18 cellular contexts compared by ENCODE assay signal in genomic region chr3:188369526-188369925, GRCh38.
"Had no signal": no experiment of that assay in that cellular context is flagged by ENCODE, and none has a peak within 500 bp of the region (broad histone marks: within the 10 kb centered on the region; RNA-seq: fewer than 3 reads in every experiment).

No MANE protein-coding gene starts in this region.

- ATAC-seq: effector memory CD8-positive, alpha-beta T cell; left lobe of liver; SK-N-SH treated with all-trans-retinoic acid at 6 μM for 48 hours; WTC11 had no signal

- H3K36me3 Mint-ChIP-seq: brain; stimulated activated effector memory CD8-positive, alpha-beta T cell treated with anti-CD3 and anti-CD28 coated beads, Interleukin-12 subunit alpha, Interleukin-12 subunit beta, amount 100 ng/mL, for 72 hours had no signal

- H3K4me3 Mint-ChIP-seq: activated CD4-positive, alpha-beta T cell treated with anti-CD3 and anti-CD28 coated beads, Interleukin-2, amount 10 ng/mL, durations not matched to agents 7 days and 5 days; brain; effector memory CD8-positive, alpha-beta T cell; stimulated activated effector memory CD8-positive, alpha-beta T cell treated with anti-CD3 and anti-CD28 coated beads, Interleukin-12 subunit alpha, Interleukin-12 subunit beta, amount 100 ng/mL, for 72 hours; type B pancreatic cell; WTC11 had no signal

- H3K27me3 ChIP-seq: esophagus squamous epithelium, heart right ventricle had no signal

- H3K4me1 ChIP-seq: parathyroid adenoma had no signal

- H3K27ac Mint-ChIP-seq: activated CD4-positive, alpha-beta T cell treated with anti-CD3 and anti-CD28 coated beads, Interleukin-2, amount 10 ng/mL, durations not matched to agents 7 days and 5 days; activated T-helper 2 cell treated with anti-CD3 and anti-CD28 coated beads, Interferon-gamma antibody, Interleukin-2, Interleukin-4, amounts not matched to agents 10 μg/mL and 5 μg/mL and 100 μg/mL, durations not matched to agents 14 hours and 24 hours and 36 hours; brain; type B pancreatic cell had no signal

- H3K9ac ChIP-seq: parathyroid adenoma had no signal

- H3K27ac ChIP-seq: heart right ventricle, parathyroid adenoma had no signal

- H3K4me1 Mint-ChIP-seq: activated CD4-positive, alpha-beta T cell treated with anti-CD3 and anti-CD28 coated beads, Interleukin-2, amount 10 ng/mL, durations not matched to agents 7 days and 5 days had no signal

- H3K27me3 Mint-ChIP-seq: activated CD4-positive, alpha-beta T cell treated with anti-CD3 and anti-CD28 coated beads, Interleukin-2, amount 10 ng/mL, durations not matched to agents 7 days and 5 days; brain; effector memory CD8-positive, alpha-beta T cell; type B pancreatic cell had no signal

- H3K4me3 ChIP-seq: esophagus squamous epithelium, heart right ventricle, smooth muscle cell had no signal

- DNase-seq: activated CD4-positive, alpha-beta T cell treated with anti-CD3 and anti-CD28 coated beads, Interleukin-2, amount 10 ng/mL, durations not matched to agents 7 days and 5 days; activated naive CD4-positive, alpha-beta T cell treated with anti-CD3 and anti-CD28 coated beads, Interleukin-2, amount 50 U/mL, for 16 hours; amygdala; effector memory CD8-positive, alpha-beta T cell; esophagus squamous epithelium; foreskin fibroblast; heart right ventricle; islet precursor cell; substantia nigra had no signal

- H3K9me3 Mint-ChIP-seq: activated CD4-positive, alpha-beta T cell treated with anti-CD3 and anti-CD28 coated beads, Interleukin-2, amount 10 ng/mL, durations not matched to agents 7 days and 5 days; effector memory CD8-positive, alpha-beta T cell; stimulated activated effector memory CD8-positive, alpha-beta T cell treated with anti-CD3 and anti-CD28 coated beads, Interleukin-12 subunit alpha, Interleukin-12 subunit beta, amount 100 ng/mL, for 72 hours; type B pancreatic cell had no signal

- H3K36me3 ChIP-seq: esophagus squamous epithelium, heart right ventricle had no signal

- H3K9me3 ChIP-seq: esophagus squamous epithelium had no signal
